Comparison of ENCODE assay signal across 17 cellular contexts in the genomic region with DNA sequence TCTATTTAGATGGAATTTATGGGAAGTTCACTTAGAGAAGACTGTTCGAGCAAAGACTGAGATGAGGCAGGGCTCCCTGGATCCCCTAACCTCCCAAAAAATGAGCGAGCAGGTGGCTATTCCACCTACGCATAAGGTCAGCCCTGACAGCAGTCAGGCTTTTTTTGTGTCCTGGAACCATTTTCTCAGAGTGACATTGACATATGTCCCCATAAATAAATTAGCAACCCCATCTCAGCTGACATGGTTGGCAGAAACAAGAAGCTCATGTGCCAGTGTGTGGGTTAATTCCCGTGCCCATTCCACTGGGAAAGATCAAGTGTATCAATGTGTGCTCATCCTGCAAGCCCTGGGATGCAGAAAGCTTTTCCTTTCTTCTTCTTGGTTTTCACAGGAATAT.
A peak's percentile ranks its signal among the peaks of the same experiment; 100 is the strongest.
DNase-seq lines count a peak whose midpoint lies in the region; ATAC-seq and TF ChIP-seq lines count a peak whose summit lies in the region.
"Had no signal": no experiment of that assay in that cellular context is flagged by ENCODE, and none has a peak within 500 bp of the region (broad histone marks: within the 10 kb centered on the region; RNA-seq: fewer than 3 reads in every experiment).

No MANE protein-coding gene starts in this region.

- no peaks in the 10 kb centered on the region for H3K27me3 ChIP-seq in lower lobe of right lung (ENCODE audit: low read depth)
- H3K27me3 ChIP-seq: BLaER1 treated with 17β-estradiol and CSF1 and Interleukin-3, amounts not matched to agents 10 nM and 100 nM had no signal

- DNase-seq in G401 (ENCODE audit: low spot score) (peak; percentile 93), cerebellar nuclear complex (lab: John Stamatoyannopoulos, UW) (peak; percentile 80 to 84), retina (peak; percentile 22), lower lobe of right lung (no peak)
- DNase-seq: AML-193; Caco-2; Calu3; CD4-positive, alpha-beta T cell; CD8-positive, alpha-beta T cell; DMS79 treated with DMSO at 0.1 percent for 48 hours; GDM1 had no signal

- no peak overlapping the region for H3K4me3 ChIP-seq in lower lobe of right lung
- H3K4me3 ChIP-seq: A549; BLaER1 treated with 17β-estradiol and CSF1 and Interleukin-3, amounts not matched to agents 10 nM and 100 nM; GM12878 had no signal

- no peak for TF ChIP-seq CTCF in lower lobe of right lung (IDR thresholded peaks at IDR 0.05)

- H3K4me1 ChIP-seq in lower lobe of right lung: no peaks in the 10 kb centered on the region
- H3K4me1 ChIP-seq: A549; BLaER1 treated with 17β-estradiol and CSF1 and Interleukin-3, amounts not matched to agents 10 nM and 100 nM; Caco-2 had no signal

- intact Hi-C loops in lower lobe of right lung (cut with DNase I): no loop called here

- ATAC-seq in lower lobe of right lung (no peak), GM21423 (IDR thresholded peaks at IDR 0.05; ENCODE audit: unreplicated experiment) (no peak)
- ATAC-seq: A549; CD8-positive, alpha-beta T cell; GM12878 had no signal

- H3K36me3 ChIP-seq in lower lobe of right lung: no peaks in the 10 kb centered on the region
- H3K36me3 ChIP-seq: BLaER1 treated with 17β-estradiol and CSF1 and Interleukin-3, amounts not matched to agents 10 nM and 100 nM had no signal

- in situ Hi-C loops in G401 (cut with HindIII; ENCODE audit: low sequenced_read_pairs): no loop called here

- no peaks in the 10 kb centered on the region for H3K9me3 ChIP-seq in lower lobe of right lung
- H3K9me3 ChIP-seq: A549, Caco-2 had no signal

- H3K27ac ChIP-seq in lower lobe of right lung: no peak overlapping the region
- H3K27ac ChIP-seq: 22Rv1; A549; BLaER1 treated with 17β-estradiol and CSF1 and Interleukin-3, amounts not matched to agents 10 nM and 100 nM; C4-2B had no signal
